Comparison of ENCODE assay signal across 18 cellular contexts in the genomic region with DNA sequence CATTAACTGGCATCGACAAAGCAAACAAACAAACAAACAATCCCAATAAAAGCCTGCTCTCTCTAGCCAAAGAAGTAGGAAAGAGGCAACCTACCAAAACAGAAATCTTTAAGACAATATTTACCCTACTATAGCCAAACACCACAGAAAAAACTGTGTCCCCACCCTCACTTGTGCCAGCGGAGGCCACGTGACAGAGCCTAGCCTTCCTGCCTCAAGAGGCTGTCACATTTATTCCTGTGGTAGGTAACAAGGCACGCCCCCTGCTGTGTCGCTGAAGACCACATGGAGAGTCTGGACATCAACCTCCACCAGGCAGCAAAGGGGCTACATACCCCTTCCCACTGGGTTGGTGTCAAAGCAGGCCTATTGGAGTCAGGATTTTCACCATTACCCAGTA.
"Had no signal": no experiment of that assay in that cellular context is flagged by ENCODE, and none has a peak within 500 bp of the region (broad histone marks: within the 10 kb centered on the region; RNA-seq: fewer than 3 reads in every experiment).

No MANE protein-coding gene starts in this region.

- H3K36me3 ChIP-seq: gastrocnemius medialis, heart left ventricle, upper lobe of left lung had no signal

- H3K27me3 Mint-ChIP-seq: progenitor cell of endocrine pancreas had no signal

- H3K27me3 ChIP-seq: gastrocnemius medialis, testis, upper lobe of left lung had no signal

- H3K4me1 Mint-ChIP-seq: activated CD4-positive, alpha-beta memory T cell treated with anti-CD3 and anti-CD28 coated beads, Interleukin-2, amount 10 ng/mL, durations not matched to agents 7 days and 5 days; naive thymus-derived CD8-positive, alpha-beta T cell; stimulated activated naive CD8-positive, alpha-beta T cell treated with anti-CD3 and anti-CD28 coated beads, Interleukin-15, amount 100 ng/mL, for 72 hours had no signal

- DNase-seq: activated CD4-positive, alpha-beta memory T cell treated with anti-CD3 and anti-CD28 coated beads, Interleukin-2, amount 10 ng/mL, durations not matched to agents 7 days and 5 days; activated CD4-positive, alpha-beta T cell treated with anti-CD3 and anti-CD28 coated beads for 4 hours; activated effector memory CD4-positive, alpha-beta T cell treated with anti-CD3 and anti-CD28 coated beads, Interleukin-2, amount 50 U/mL, for 16 hours; activated T-cell treated with anti-CD3 and anti-CD28 coated beads, Interleukin-2, amount 50 U/mL, for 48 hours; dorsolateral prefrontal cortex; erythroblast; gastrocnemius medialis; heart left ventricle; naive thymus-derived CD8-positive, alpha-beta T cell; right cardiac atrium; stimulated activated CD4-positive, alpha-beta T cell treated with anti-CD3 and anti-CD28 coated beads, Interleukin-15, amount 100 ng/mL, for 24 hours; stimulated activated naive CD8-positive, alpha-beta T cell treated with anti-CD3 and anti-CD28 coated beads, Interleukin-15, amount 100 ng/mL, for 72 hours; testis; upper lobe of left lung had no signal

- H3K27ac ChIP-seq: dorsolateral prefrontal cortex, gastrocnemius medialis, heart left ventricle, skin epidermis, testis, upper lobe of left lung, VCaP had no signal

- H3K27ac Mint-ChIP-seq: activated CD4-positive, alpha-beta memory T cell treated with anti-CD3 and anti-CD28 coated beads, Interleukin-2, amount 10 ng/mL, durations not matched to agents 7 days and 5 days; naive thymus-derived CD8-positive, alpha-beta T cell; progenitor cell of endocrine pancreas had no signal

- H3K4me3 Mint-ChIP-seq: activated CD4-positive, alpha-beta memory T cell treated with anti-CD3 and anti-CD28 coated beads, Interleukin-2, amount 10 ng/mL, durations not matched to agents 7 days and 5 days; naive thymus-derived CD8-positive, alpha-beta T cell; stimulated activated naive CD8-positive, alpha-beta T cell treated with anti-CD3 and anti-CD28 coated beads, Interleukin-15, amount 100 ng/mL, for 72 hours had no signal

- ATAC-seq: activated naive CD4-positive, alpha-beta T cell treated with anti-CD3 and anti-CD28 coated beads, Interleukin-2, amount 50 U/mL, for 72 hours; gastrocnemius medialis; heart left ventricle; naive thymus-derived CD8-positive, alpha-beta T cell; right cardiac atrium; stimulated activated naive CD8-positive, alpha-beta T cell treated with anti-CD3 and anti-CD28 coated beads, Interleukin-15, amount 100 ng/mL, for 72 hours had no signal

- H3K4me3 ChIP-seq: dorsolateral prefrontal cortex, gastrocnemius medialis, heart left ventricle, skin epidermis, testis, upper lobe of left lung had no signal

- H3K36me3 Mint-ChIP-seq: activated naive CD4-positive, alpha-beta T cell treated with anti-CD3 and anti-CD28 coated beads, Interleukin-2, amount 50 U/mL, for 72 hours had no signal

- H3K4me1 ChIP-seq: gastrocnemius medialis, heart left ventricle, testis, upper lobe of left lung had no signal
